In the genomic region with DNA sequence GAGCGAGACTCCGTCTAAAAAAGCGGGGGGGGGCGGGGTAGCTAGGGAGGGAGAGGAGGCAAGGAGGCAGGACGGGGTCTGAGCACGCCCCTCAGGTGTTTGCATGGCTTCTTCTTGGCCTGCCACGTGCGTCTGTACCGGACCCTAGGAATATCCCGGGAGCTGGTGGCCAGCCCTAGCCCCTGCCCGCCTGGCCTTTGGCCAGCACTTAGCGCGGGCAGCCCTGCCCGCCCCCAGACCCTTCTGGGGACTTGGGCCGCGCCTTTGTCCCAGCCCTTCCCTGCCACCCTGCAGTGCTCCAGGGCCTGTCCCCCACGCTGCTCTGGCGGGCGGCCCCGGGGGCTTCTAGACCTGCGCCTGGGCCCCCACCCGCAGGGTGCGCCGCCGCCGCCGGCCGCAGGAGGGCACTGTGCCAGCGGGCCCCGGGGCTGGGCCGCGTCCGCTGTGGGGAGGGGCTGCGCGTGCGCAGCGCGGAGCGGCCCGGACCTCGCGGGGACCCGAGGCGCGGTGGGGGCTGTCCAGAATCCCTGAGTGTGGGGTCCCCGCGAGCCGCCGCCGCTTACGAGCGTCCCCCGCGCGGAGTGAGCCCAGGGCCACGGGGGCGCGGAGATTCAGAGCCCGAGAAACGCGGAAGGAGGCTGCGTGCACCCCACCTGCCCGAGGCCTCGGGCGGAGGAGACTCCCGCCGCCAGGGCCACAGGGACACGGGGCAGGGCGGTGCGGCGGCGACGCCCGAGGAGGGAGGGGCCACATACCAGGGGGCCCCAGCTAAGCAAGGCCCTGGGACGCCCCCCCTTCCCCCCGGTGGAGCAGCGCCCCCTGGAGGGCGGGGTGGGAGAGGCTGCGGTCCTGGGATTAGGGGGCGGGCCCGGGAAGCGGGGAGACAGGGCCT, we compare ENCODE assay signal across 9 cellular contexts. TPM values are rescaled to one million over a fixed set of nuclear protein-coding genes. Genes with fewer than 3 reads are reported as not detected.
DNase-seq lines count a peak whose midpoint lies in the region; ATAC-seq and TF ChIP-seq lines count a peak whose summit lies in the region.
"Had no signal": no experiment of that assay in that cellular context is flagged by ENCODE, and none has a peak within 500 bp of the region (broad histone marks: within the 10 kb centered on the region; RNA-seq: fewer than 3 reads in every experiment).

No MANE protein-coding gene starts in this region.

- H3K4me2 ChIP-seq in OCI-LY1 (ENCODE audit: low read length) (peak overlapping the region; percentile 58), neuronal stem cell (ENCODE audit: insufficient read depth, low read length, poor library complexity, severe bottlenecking) (peak overlapping the region; percentile 79)

- H3K9ac ChIP-seq in OCI-LY1 (ENCODE audit: low read length) (peak overlapping the region; percentile 72), neuronal stem cell (ENCODE audit: low read depth, low read length, poor library complexity) (peak overlapping the region; percentile 99)

- DNase-seq in CD4-positive, CD25-positive, alpha-beta regulatory T cell = peak; percentile 71 to 76 (median 73)
- DNase-seq in activated T-helper 1 cell treated with anti-CD3 and anti-CD28 coated beads, Interleukin-12 subunit alpha, Interleukin-12 subunit beta, Interleukin-2, Interleukin-4 antibody, amounts not matched to agents 30 ng/mL and 10 ng/mL and 1 ng/mL, durations not matched to agents 14 hours and 24 hours and 36 hours (ENCODE audit: low spot score) = peak; percentile 77
- peak; percentile 42 for DNase-seq in fibroblast of the aortic adventitia (ENCODE audit: low read depth)
- peak; percentile 66 for DNase-seq in neuronal stem cell (ENCODE audit: low spot score)

- peak overlapping the region; percentile 53 for H2AK5ac ChIP-seq in neuronal stem cell (ENCODE audit: low read depth, low read length)

- no CpG with 5 or more reads among the region's 82 CpGs for WGBS in neuronal stem cell (ENCODE audit: extremely low coverage in 2 of 2, insufficient read length in 2 of 2, insufficient replicate concordance in 1 of 2), 2 donors

- peaks cover 0 to 17% (median 9%) of the 10 kb centered on the region in 4 donors for H3K4me1 Mint-ChIP-seq in CD4-positive, CD25-positive, alpha-beta regulatory T cell
- peaks cover 4% of the 10 kb centered on the region for H3K4me1 Mint-ChIP-seq in activated T-helper 1 cell treated with anti-CD3 and anti-CD28 coated beads, Interleukin-12 subunit alpha, Interleukin-12 subunit beta, Interleukin-2, Interleukin-4 antibody, amounts not matched to agents 30 ng/mL and 10 ng/mL and 1 ng/mL, durations not matched to agents 14 hours and 24 hours and 36 hours (ENCODE audit: low read depth)

- no peaks in the 10 kb centered on the region for H3K36me3 Mint-ChIP-seq in CD4-positive, CD25-positive, alpha-beta regulatory T cell
- H3K36me3 Mint-ChIP-seq in activated T-helper 1 cell treated with anti-CD3 and anti-CD28 coated beads, Interleukin-12 subunit alpha, Interleukin-12 subunit beta, Interleukin-2, Interleukin-4 antibody, amounts not matched to agents 30 ng/mL and 10 ng/mL and 1 ng/mL, durations not matched to agents 14 hours and 24 hours and 36 hours (ENCODE audit: low read depth) = peaks cover 4% of the 10 kb centered on the region

- H3K4me3 ChIP-seq in CD4-positive, CD25-positive, alpha-beta regulatory T cell (ENCODE audit: low read depth, low read length) = no peak overlapping the region
- H3K4me3 ChIP-seq in OCI-LY1 (ENCODE audit: low read depth, low read length, poor library complexity, severe bottlenecking) = peak overlapping the region; percentile 65
- peak overlapping the region; percentile 75 for H3K4me3 ChIP-seq in fibroblast of the aortic adventitia (ENCODE audit: low read depth, low read length)
- peak overlapping the region in 1 of 2 donors; percentile 87 for H3K4me3 ChIP-seq in neuronal stem cell (ENCODE audit: low read length in 2 of 2)

- intact Hi-C loops in activated T-helper 1 cell treated with anti-CD3 and anti-CD28 coated beads, Interleukin-12 subunit alpha, Interleukin-12 subunit beta, Interleukin-2, Interleukin-4 antibody, amounts not matched to agents 30 ng/mL and 10 ng/mL and 1 ng/mL, durations not matched to agents 14 hours and 24 hours and 36 hours (cut with micrococcal nuclease) = loop anchor here (1.0 kb wide), 4 partner anchors 20 to 92 kb away; no protein-coding TSS in a partner anchor

- H3K9me2 ChIP-seq in OCI-LY1 (ENCODE audit: low read depth, low read length) = no peaks in the 10 kb centered on the region

- no peak overlapping the region for H2BK120ac ChIP-seq in neuronal stem cell (ENCODE audit: low read depth, low read length)

- no peaks in the 10 kb centered on the region for H3F3A ChIP-seq in OCI-LY1 (ENCODE audit: insufficient read depth, low read length)

- H3K9me3 ChIP-seq in CD4-positive, CD25-positive, alpha-beta regulatory T cell (ENCODE audit: control insufficient read depth in 2 of 2, low read length in 2 of 2) = no peaks in the 10 kb centered on the region
- no peaks in the 10 kb centered on the region for H3K9me3 ChIP-seq in OCI-LY1 (ENCODE audit: low read length)
- peaks cover 0 to 1% of the 10 kb centered on the region in 2 donors for H3K9me3 ChIP-seq in neuronal stem cell (replicated peaks in 1 of 2; ENCODE audit: control insufficient read depth in 2 of 2, insufficient read depth in 1 of 2, low read depth in 1 of 2, low read length in 2 of 2)

- H3K4me3 Mint-ChIP-seq in CD4-positive, CD25-positive, alpha-beta regulatory T cell = peak overlapping the region; percentile 82 to 92 (median 82)
- no peak overlapping the region for H3K4me3 Mint-ChIP-seq in activated T-helper 1 cell treated with anti-CD3 and anti-CD28 coated beads, Interleukin-12 subunit alpha, Interleukin-12 subunit beta, Interleukin-2, Interleukin-4 antibody, amounts not matched to agents 30 ng/mL and 10 ng/mL and 1 ng/mL, durations not matched to agents 14 hours and 24 hours and 36 hours

- no peaks in the 10 kb centered on the region for H3K9me3 Mint-ChIP-seq in CD4-positive, CD25-positive, alpha-beta regulatory T cell
- no peaks in the 10 kb centered on the region for H3K9me3 Mint-ChIP-seq in activated T-helper 1 cell treated with anti-CD3 and anti-CD28 coated beads, Interleukin-12 subunit alpha, Interleukin-12 subunit beta, Interleukin-2, Interleukin-4 antibody, amounts not matched to agents 30 ng/mL and 10 ng/mL and 1 ng/mL, durations not matched to agents 14 hours and 24 hours and 36 hours

- peak; percentile 89 to 90 for ATAC-seq in CD4-positive, CD25-positive, alpha-beta regulatory T cell (ENCODE audit: low read depth in 2 of 2)
- ATAC-seq in GM19025 (IDR thresholded peaks at IDR 0.05; ENCODE audit: low read depth, unreplicated experiment) = peak; percentile 90
- peak; percentile 83 for ATAC-seq in HG03196 (IDR thresholded peaks at IDR 0.05; ENCODE audit: unreplicated experiment)

- peaks cover 13% of the 10 kb centered on the region for H3K36me3 ChIP-seq in CD4-positive, CD25-positive, alpha-beta regulatory T cell (ENCODE audit: control insufficient read depth, insufficient read depth, low read length)
- H3K36me3 ChIP-seq in OCI-LY1 (ENCODE audit: insufficient read depth, low read length) = peaks cover 20% of the 10 kb centered on the region; the same call in 1 of the 2 replicates
- H3K36me3 ChIP-seq in neuronal stem cell (replicated peaks in 1 of 2; ENCODE audit: control insufficient read depth in 2 of 2, insufficient read depth in 2 of 2, low read length in 2 of 2) = peaks cover 17 to 42% of the 10 kb centered on the region in 2 donors

- peak; percentile 80 for TF ChIP-seq CTCF in OCI-LY1 (IDR thresholded peaks at IDR 0.05; ENCODE audit: low read length)
- peak; percentile 76 for TF ChIP-seq CTCF in fibroblast of the aortic adventitia (IDR thresholded peaks at IDR 0.05; ENCODE audit: insufficient read depth, low read length)

- no peak overlapping the region for H2BK12ac ChIP-seq in neuronal stem cell (ENCODE audit: low read length)

- peak overlapping the region; percentile 62 for H2BK5ac ChIP-seq in neuronal stem cell (ENCODE audit: low read length)

- no peaks in the 10 kb centered on the region for H3K79me2 ChIP-seq in OCI-LY1 (ENCODE audit: insufficient read depth, low read length)

- H3K18ac ChIP-seq in neuronal stem cell (ENCODE audit: low read length) = peak overlapping the region; percentile 100

- no peaks in the 10 kb centered on the region for H3K27me3 ChIP-seq in CD4-positive, CD25-positive, alpha-beta regulatory T cell (ENCODE audit: control insufficient read depth, insufficient read depth, low read length)
- H3K27me3 ChIP-seq in OCI-LY1 (ENCODE audit: insufficient read depth, low read length) = no peaks in the 10 kb centered on the region
- no peaks in the 10 kb centered on the region for H3K27me3 ChIP-seq in neuronal stem cell (ENCODE audit: control insufficient read depth in 3 of 3, insufficient read depth in 3 of 3, low read depth in 1 of 3, low read length in 3 of 3)

- no peak overlapping the region for H2AFZ ChIP-seq in OCI-LY1 (ENCODE audit: low read length)
- no peak overlapping the region for H2AFZ ChIP-seq in neuronal stem cell (ENCODE audit: low read length)

- H3K79me1 ChIP-seq in neuronal stem cell (ENCODE audit: low read depth, low read length) = peaks cover 9% of the 10 kb centered on the region

- H3K23ac ChIP-seq in neuronal stem cell (ENCODE audit: low read depth, low read length, poor library complexity) = peak overlapping the region; percentile 69

- H3K27ac ChIP-seq in CD4-positive, CD25-positive, alpha-beta regulatory T cell (ENCODE audit: insufficient read depth, low read length, poor library complexity, severe bottlenecking) = peak overlapping the region; percentile 84
- H3K27ac ChIP-seq in OCI-LY1 (ENCODE audit: low read depth, low read length, poor library complexity, severe bottlenecking) (no peak overlapping the region), neuronal stem cell (replicated peaks; ENCODE audit: low read length) (peak overlapping the region; percentile 38), temporal lobe (ENCODE audit: low read depth, low read length) (peak overlapping the region; percentile 70)

- H3K27ac Mint-ChIP-seq in CD4-positive, CD25-positive, alpha-beta regulatory T cell = peak overlapping the region in 1 of 3 donors; percentile 82
- no peak overlapping the region for H3K27ac Mint-ChIP-seq in activated T-helper 1 cell treated with anti-CD3 and anti-CD28 coated beads, Interleukin-12 subunit alpha, Interleukin-12 subunit beta, Interleukin-2, Interleukin-4 antibody, amounts not matched to agents 30 ng/mL and 10 ng/mL and 1 ng/mL, durations not matched to agents 14 hours and 24 hours and 36 hours

- H3K4me1 ChIP-seq in CD4-positive, CD25-positive, alpha-beta regulatory T cell (ENCODE audit: control insufficient read depth, insufficient read depth, low read length, poor library complexity, severe bottlenecking) = peaks cover 14% of the 10 kb centered on the region
- H3K4me1 ChIP-seq in OCI-LY1 (ENCODE audit: insufficient read depth, low read length, severe bottlenecking) (peaks cover 14% of the 10 kb centered on the region), neuronal stem cell (ENCODE audit: control insufficient read depth in 2 of 2, insufficient read depth in 1 of 2, low read depth in 1 of 2, low read length in 2 of 2) (peaks cover 3 to 9% of the 10 kb centered on the region in 2 donors)

- H4K20me1 ChIP-seq in OCI-LY1 (ENCODE audit: insufficient read depth, low read length) = no peaks in the 10 kb centered on the region

- no peaks in the 10 kb centered on the region for H3K27me3 Mint-ChIP-seq in CD4-positive, CD25-positive, alpha-beta regulatory T cell
- no peaks in the 10 kb centered on the region for H3K27me3 Mint-ChIP-seq in activated T-helper 1 cell treated with anti-CD3 and anti-CD28 coated beads, Interleukin-12 subunit alpha, Interleukin-12 subunit beta, Interleukin-2, Interleukin-4 antibody, amounts not matched to agents 30 ng/mL and 10 ng/mL and 1 ng/mL, durations not matched to agents 14 hours and 24 hours and 36 hours (ENCODE audit: insufficient read depth)

- peak overlapping the region; percentile 89 for H4K8ac ChIP-seq in neuronal stem cell (ENCODE audit: low read depth, low read length)

- no peak overlapping the region for H2BK15ac ChIP-seq in neuronal stem cell (ENCODE audit: low read length)

- H3K4ac ChIP-seq in neuronal stem cell (ENCODE audit: low read length) = peak overlapping the region; percentile 97

- H4K91ac ChIP-seq in neuronal stem cell (ENCODE audit: low read depth, low read length, poor library complexity) = no peak overlapping the region

- peak overlapping the region; percentile 77 for H3K14ac ChIP-seq in neuronal stem cell (ENCODE audit: low read length)

RNA-seq across cellular contexts. Expression of a gene that starts 21.0 kb away (rescaled TPM):
- 5.3 TPM for total RNA-seq in CD4-positive, CD25-positive, alpha-beta regulatory T cell
- polyA plus RNA-seq in CD4-positive, CD25-positive, alpha-beta regulatory T cell = 1 to 10 TPM in 3 of 4 donors, under 1 TPM in 1; 0.69 to 7.9 (median 1.8) TPM
- 15.9 and 19.1 TPM in 2 replicates for total RNA-seq in activated T-helper 1 cell treated with anti-CD3 and anti-CD28 coated beads, Interleukin-12 subunit alpha, Interleukin-12 subunit beta, Interleukin-2, Interleukin-4 antibody, amounts not matched to agents 30 ng/mL and 10 ng/mL and 1 ng/mL, durations not matched to agents 14 hours and 24 hours and 36 hours
- 10.4 and 11.5 TPM in 2 replicates for total RNA-seq in fibroblast of the aortic adventitia (ENCODE audit: low replicate concordance)
- 113 TPM for polyA plus RNA-seq in neuronal stem cell (2013, experiment 1 of 2)
- 111 TPM for polyA plus RNA-seq in neuronal stem cell (2013, experiment 2 of 2)
- 42.8 TPM for total RNA-seq in temporal lobe

RNA-seq across cellular contexts. Expression of a gene that starts 37.9 kb away (rescaled TPM):
- not detected for total RNA-seq in CD4-positive, CD25-positive, alpha-beta regulatory T cell
- not detected for polyA plus RNA-seq in CD4-positive, CD25-positive, alpha-beta regulatory T cell
- total RNA-seq in activated T-helper 1 cell treated with anti-CD3 and anti-CD28 coated beads, Interleukin-12 subunit alpha, Interleukin-12 subunit beta, Interleukin-2, Interleukin-4 antibody, amounts not matched to agents 30 ng/mL and 10 ng/mL and 1 ng/mL, durations not matched to agents 14 hours and 24 hours and 36 hours = not detected in 2 replicates
- total RNA-seq in fibroblast of the aortic adventitia (ENCODE audit: low replicate concordance) = not detected in 2 replicates
- polyA plus RNA-seq in neuronal stem cell (2013, experiment 1 of 2) = 0.03 TPM
- not detected for polyA plus RNA-seq in neuronal stem cell (2013, experiment 2 of 2)
- total RNA-seq in temporal lobe = not detected
- total RNA-seq: renal cortical epithelial cell had no signal

RNA-seq across cellular contexts. Expression of a gene that starts 46.3 kb away (rescaled TPM):
- 79.4 TPM for total RNA-seq in CD4-positive, CD25-positive, alpha-beta regulatory T cell
- 10 to 100 TPM; 16.4 to 21.9 (median 19.0) TPM for polyA plus RNA-seq in CD4-positive, CD25-positive, alpha-beta regulatory T cell
- 109 and 110 TPM in 2 replicates for total RNA-seq in activated T-helper 1 cell treated with anti-CD3 and anti-CD28 coated beads, Interleukin-12 subunit alpha, Interleukin-12 subunit beta, Interleukin-2, Interleukin-4 antibody, amounts not matched to agents 30 ng/mL and 10 ng/mL and 1 ng/mL, durations not matched to agents 14 hours and 24 hours and 36 hours
- total RNA-seq in fibroblast of the aortic adventitia (ENCODE audit: low replicate concordance) (43.3 and 47.3 TPM in 2 replicates), temporal lobe (39.1 TPM)
- polyA plus RNA-seq in neuronal stem cell (2013, experiment 1 of 2) = 115 TPM
- polyA plus RNA-seq in neuronal stem cell (2013, experiment 2 of 2) = 129 TPM
